14 cellular contexts compared by ENCODE assay signal in genomic region chr10:132548869-132549268, GRCh38. TPM values are rescaled to one million over a fixed set of nuclear protein-coding genes. Genes with fewer than 3 reads are reported as not detected.
DNase-seq lines count a peak whose midpoint lies in the region; ATAC-seq and TF ChIP-seq lines count a peak whose summit lies in the region.
"Had no signal": no experiment of that assay in that cellular context is flagged by ENCODE, and none has a peak within 500 bp of the region (broad histone marks: within the 10 kb centered on the region; RNA-seq: fewer than 3 reads in every experiment).

No MANE protein-coding gene starts in this region.

- H3K9me3 Mint-ChIP-seq in WTC11, result no peaks in the 10 kb centered on the region
- no peaks in the 10 kb centered on the region for H3K9me3 Mint-ChIP-seq in osteocyte (ENCODE audit: unreplicated experiment)
- H3K9me3 Mint-ChIP-seq in natural killer cell treated with Interleukin-12 subunit alpha and Interleukin-12 subunit beta and Interleukin-15 and Interleukin-18, amount 100 ng/mL, for 72 hours, result no peaks in the 10 kb centered on the region
- H3K9me3 Mint-ChIP-seq: HFFc6 had no signal

- H3K4me3 Mint-ChIP-seq in WTC11, result no peak overlapping the region
- H3K4me3 Mint-ChIP-seq in osteocyte (ENCODE audit: unreplicated experiment), result no peak overlapping the region
- no peak overlapping the region for H3K4me3 Mint-ChIP-seq in natural killer cell treated with Interleukin-12 subunit alpha and Interleukin-12 subunit beta and Interleukin-15 and Interleukin-18, amount 100 ng/mL, for 72 hours
- H3K4me3 Mint-ChIP-seq: HFFc6 had no signal

- POLR2A ChIA-PET in WTC11 (lab: Charles Lee), result no interaction called here

- H3K4me3 ChIP-seq in neutrophil (ENCODE audit: low read depth in 1 of 2, low read length in 1 of 2) (no peak overlapping the region), upper lobe of right lung (no peak overlapping the region), SJCRH30 (no peak overlapping the region)
- H3K4me3 ChIP-seq: PC-9 had no signal

- ATAC-seq in WTC11, result no peak
- no peak for ATAC-seq in upper lobe of right lung
- ATAC-seq in natural killer cell treated with Interleukin-12 subunit alpha and Interleukin-12 subunit beta and Interleukin-15 and Interleukin-18, amount 100 ng/mL, for 72 hours, result no peak

- H3K9me3 ChIP-seq in neutrophil, result no peaks in the 10 kb centered on the region
- no peaks in the 10 kb centered on the region for H3K9me3 ChIP-seq in upper lobe of right lung
- H3K9me3 ChIP-seq in SJCRH30 (replicated peaks), result no peaks in the 10 kb centered on the region

- H3K36me3 ChIP-seq in neutrophil (no peaks in the 10 kb centered on the region), upper lobe of right lung (no peaks in the 10 kb centered on the region), SJCRH30 (no peaks in the 10 kb centered on the region)

- H3K36me3 Mint-ChIP-seq in WTC11 (no peaks in the 10 kb centered on the region), osteocyte (ENCODE audit: unreplicated experiment) (no peaks in the 10 kb centered on the region)
- no peaks in the 10 kb centered on the region for H3K36me3 Mint-ChIP-seq in natural killer cell treated with Interleukin-12 subunit alpha and Interleukin-12 subunit beta and Interleukin-15 and Interleukin-18, amount 100 ng/mL, for 72 hours

- H3K27ac Mint-ChIP-seq in WTC11, result no peak overlapping the region; the same call in 1 of the 2 replicates
- no peak overlapping the region for H3K27ac Mint-ChIP-seq in osteocyte (ENCODE audit: unreplicated experiment)
- no peak overlapping the region for H3K27ac Mint-ChIP-seq in natural killer cell treated with Interleukin-12 subunit alpha and Interleukin-12 subunit beta and Interleukin-15 and Interleukin-18, amount 100 ng/mL, for 72 hours
- H3K27ac Mint-ChIP-seq: HFFc6 had no signal

- H3K4me1 ChIP-seq in neutrophil (ENCODE audit: control insufficient read depth in 1 of 2, insufficient read depth in 1 of 2, low read depth in 1 of 2, low read length in 1 of 2) (peaks cover 83 to 96% of the 10 kb centered on the region in 2 experiments), upper lobe of right lung (peaks cover 21% of the 10 kb centered on the region), SJCRH30 (no peaks in the 10 kb centered on the region)

- H3K4me1 Mint-ChIP-seq in WTC11, result peaks cover 8% of the 10 kb centered on the region
- H3K4me1 Mint-ChIP-seq in osteocyte (ENCODE audit: unreplicated experiment), result peaks cover 8% of the 10 kb centered on the region
- peaks cover 35 to 38% of the 10 kb centered on the region in 2 donors for H3K4me1 Mint-ChIP-seq in natural killer cell treated with Interleukin-12 subunit alpha and Interleukin-12 subunit beta and Interleukin-15 and Interleukin-18, amount 100 ng/mL, for 72 hours (ENCODE audit: low read depth in 2 of 2)

- H3K27me3 ChIP-seq in neutrophil (no peaks in the 10 kb centered on the region), upper lobe of right lung (no peaks in the 10 kb centered on the region), SJCRH30 (no peaks in the 10 kb centered on the region)

- no peak for TF ChIP-seq CTCF in WTC11 (IDR thresholded peaks at IDR 0.05)
- no peak for TF ChIP-seq CTCF in neutrophil (IDR thresholded peaks at IDR 0.05)
- TF ChIP-seq CTCF in upper lobe of right lung (IDR thresholded peaks at IDR 0.05), result no peak
- TF ChIP-seq CTCF in osteocyte (IDR thresholded peaks at IDR 0.05), result no peak

- DNase-seq in activated gamma-delta T cell treated with Interleukin-2 at 50 U/mL for 16 hours, result peak; percentile 1
- no peak for DNase-seq in activated gamma-delta T cell (lab: John Stamatoyannopoulos, UW)
- no peak for DNase-seq in WTC11 (ENCODE audit: low spot score)
- peak; percentile 35 for DNase-seq in upper lobe of right lung
- DNase-seq in SJCRH30, result no peak
- no peak for DNase-seq in osteocyte (ENCODE audit: extremely low spot score, unreplicated experiment)
- DNase-seq in natural killer cell treated with Interleukin-12 subunit alpha and Interleukin-12 subunit beta and Interleukin-15 and Interleukin-18, amount 100 ng/mL, for 72 hours (ENCODE audit: low spot score), result no peak
- DNase-seq: 8988T, HFFc6, IMR-90, NCI-H510A, PC-9 had no signal

- H3K27me3 Mint-ChIP-seq in WTC11 (ENCODE audit: low read depth) (no peaks in the 10 kb centered on the region), osteocyte (ENCODE audit: unreplicated experiment) (no peaks in the 10 kb centered on the region)
- no peaks in the 10 kb centered on the region for H3K27me3 Mint-ChIP-seq in natural killer cell treated with Interleukin-12 subunit alpha and Interleukin-12 subunit beta and Interleukin-15 and Interleukin-18, amount 100 ng/mL, for 72 hours

- CTCF ChIA-PET in WTC11 (lab: Charles Lee), result no interaction called here

- intact Hi-C loops in upper lobe of right lung (cut with DNase I), result no loop called here

- H3K27ac ChIP-seq in neutrophil (peak overlapping the region; percentile 42), upper lobe of right lung (no peak overlapping the region), SJCRH30 (no peak overlapping the region)
- H3K27ac ChIP-seq: C4-2B, PC-9 had no signal

TF ChIP-seq in WTC11, 78 proteins besides CTCF, POLR2A, EP300 and RAD21:
- TF ChIP-seq TP53 (CRISPR knock-in tag; IDR thresholded peaks at IDR 0.05) (no peak), ZNF121 (CRISPR knock-in tag; IDR thresholded peaks at IDR 0.05) (peak; percentile 75)

RNA-seq across cellular contexts. Expression of gene INPP5A, which starts 11.3 kb away (rescaled TPM):
- total RNA-seq in WTC11 (2021) (20.0 to 22.1 TPM (median 21.5 TPM) in 3 replicates), upper lobe of right lung (38.3 TPM), osteocyte (35.0 and 36.4 TPM in 2 replicates)
- 18.9 and 22.4 TPM in 2 replicates for total RNA-seq in SJCRH30 (2014; rRNA removed; shearing (Covaris generic))
- total RNA-seq in natural killer cell treated with Interleukin-12 subunit alpha and Interleukin-12 subunit beta and Interleukin-15 and Interleukin-18, amount 100 ng/mL, for 72 hours, result 10 to 100 TPM; 14.8 to 18.6 TPM

Comparison
In these comparisons a context has a peak if more than half of its experiments do, and no peak if none do; other contexts are left out.
1. DNase-seq: peak in activated gamma-delta T cell treated with Interleukin-2 at 50 U/mL for 16 hours (single experiment) and upper lobe of right lung (single experiment); none in activated gamma-delta T cell (single experiment), WTC11 (single experiment), SJCRH30 (0 of 2), osteocyte (single experiment) and natural killer cell treated with Interleukin-12 subunit alpha and Interleukin-12 subunit beta and Interleukin-15 and Interleukin-18, amount 100 ng/mL, for 72 hours (single experiment).